ENCODE assay signal across 1 cellular context in the genomic region with DNA sequence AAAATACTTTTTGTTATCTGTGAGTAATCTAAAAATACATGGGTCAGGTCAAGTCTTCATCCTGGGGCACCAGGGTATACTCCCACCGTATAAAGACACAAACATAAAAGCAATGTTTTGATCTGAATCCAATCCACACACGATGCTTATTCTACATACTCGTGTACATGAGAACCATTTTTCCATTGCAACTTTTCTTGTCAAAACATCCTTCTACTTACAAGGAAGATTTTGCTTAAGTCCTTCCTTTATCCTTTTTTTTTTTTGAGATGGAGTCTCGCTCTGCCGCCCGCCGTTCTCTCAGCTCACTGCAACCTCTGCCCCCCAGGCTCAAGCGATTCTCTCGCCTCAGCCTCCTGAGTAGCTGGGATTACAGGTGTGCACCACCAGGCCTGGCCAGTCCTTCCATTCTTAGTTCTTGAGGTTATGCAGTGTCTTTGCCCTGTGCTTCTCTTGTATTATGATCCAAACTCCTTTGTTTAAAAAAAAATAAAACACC.
TF ChIP-seq lines count a peak whose summit lies in the region.

No MANE protein-coding gene starts in this region.

TF ChIP-seq in HepG2, 621 proteins besides CTCF, POLR2A, EP300 and RAD21:
- TF ChIP-seq, protein P1, sequence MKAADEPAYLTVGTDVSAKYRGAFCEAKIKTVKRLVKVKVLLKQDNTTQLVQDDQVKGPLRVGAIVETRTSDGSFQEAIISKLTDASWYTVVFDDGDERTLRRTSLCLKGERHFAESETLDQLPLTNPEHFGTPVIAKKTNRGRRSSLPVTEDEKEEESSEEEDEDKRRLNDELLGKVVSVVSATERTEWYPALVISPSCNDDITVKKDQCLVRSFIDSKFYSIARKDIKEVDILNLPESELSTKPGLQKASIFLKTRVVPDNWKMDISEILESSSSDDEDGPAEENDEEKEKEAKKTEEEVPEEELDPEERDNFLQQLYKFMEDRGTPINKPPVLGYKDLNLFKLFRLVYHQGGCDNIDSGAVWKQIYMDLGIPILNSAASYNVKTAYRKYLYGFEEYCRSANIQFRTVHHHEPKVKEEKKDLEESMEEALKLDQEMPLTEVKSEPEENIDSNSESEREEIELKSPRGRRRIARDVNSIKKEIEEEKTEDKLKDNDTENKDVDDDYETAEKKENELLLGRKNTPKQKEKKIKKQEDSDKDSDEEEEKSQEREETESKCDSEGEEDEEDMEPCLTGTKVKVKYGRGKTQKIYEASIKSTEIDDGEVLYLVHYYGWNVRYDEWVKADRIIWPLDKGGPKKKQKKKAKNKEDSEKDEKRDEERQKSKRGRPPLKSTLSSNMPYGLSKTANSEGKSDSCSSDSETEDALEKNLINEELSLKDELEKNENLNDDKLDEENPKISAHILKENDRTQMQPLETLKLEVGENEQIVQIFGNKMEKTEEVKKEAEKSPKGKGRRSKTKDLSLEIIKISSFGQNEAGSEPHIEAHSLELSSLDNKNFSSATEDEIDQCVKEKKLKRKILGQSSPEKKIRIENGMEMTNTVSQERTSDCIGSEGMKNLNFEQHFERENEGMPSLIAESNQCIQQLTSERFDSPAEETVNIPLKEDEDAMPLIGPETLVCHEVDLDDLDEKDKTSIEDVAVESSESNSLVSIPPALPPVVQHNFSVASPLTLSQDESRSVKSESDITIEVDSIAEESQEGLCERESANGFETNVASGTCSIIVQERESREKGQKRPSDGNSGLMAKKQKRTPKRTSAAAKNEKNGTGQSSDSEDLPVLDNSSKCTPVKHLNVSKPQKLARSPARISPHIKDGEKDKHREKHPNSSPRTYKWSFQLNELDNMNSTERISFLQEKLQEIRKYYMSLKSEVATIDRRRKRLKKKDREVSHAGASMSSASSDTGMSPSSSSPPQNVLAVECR (CRISPR knock-in tag; IDR thresholded peaks at IDR 0.05; ENCODE audit: borderline replicate concordance), result no peak
- TF ChIP-seq, protein P2, sequence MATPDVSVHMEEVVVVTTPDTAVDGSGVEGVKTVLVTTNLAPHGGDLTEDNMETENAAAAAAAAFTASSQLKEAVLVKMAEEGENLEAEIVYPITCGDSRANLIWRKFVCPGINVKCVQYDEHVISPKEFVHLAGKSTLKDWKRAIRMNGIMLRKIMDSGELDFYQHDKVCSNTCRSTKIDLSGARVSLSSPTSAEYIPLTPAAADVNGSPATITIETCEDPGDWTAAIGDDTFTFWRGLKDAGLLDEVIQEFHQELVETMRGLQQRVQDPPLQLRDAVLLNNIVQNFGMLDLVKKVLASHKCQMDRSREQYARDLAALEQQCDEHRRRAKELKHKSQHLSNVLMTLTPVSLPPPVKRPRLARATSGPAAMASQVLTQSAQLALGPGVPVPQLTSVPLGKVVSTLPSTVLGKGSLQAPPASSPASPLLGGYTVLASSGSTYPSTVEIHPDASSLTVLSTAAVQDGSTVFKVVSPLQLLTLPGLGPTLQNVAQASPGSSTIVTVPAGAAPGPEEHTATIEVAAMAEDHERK (CRISPR knock-in tag; IDR thresholded peaks at IDR 0.05; ENCODE audit: low read depth), result no peak
- TF ChIP-seq, protein P3, sequence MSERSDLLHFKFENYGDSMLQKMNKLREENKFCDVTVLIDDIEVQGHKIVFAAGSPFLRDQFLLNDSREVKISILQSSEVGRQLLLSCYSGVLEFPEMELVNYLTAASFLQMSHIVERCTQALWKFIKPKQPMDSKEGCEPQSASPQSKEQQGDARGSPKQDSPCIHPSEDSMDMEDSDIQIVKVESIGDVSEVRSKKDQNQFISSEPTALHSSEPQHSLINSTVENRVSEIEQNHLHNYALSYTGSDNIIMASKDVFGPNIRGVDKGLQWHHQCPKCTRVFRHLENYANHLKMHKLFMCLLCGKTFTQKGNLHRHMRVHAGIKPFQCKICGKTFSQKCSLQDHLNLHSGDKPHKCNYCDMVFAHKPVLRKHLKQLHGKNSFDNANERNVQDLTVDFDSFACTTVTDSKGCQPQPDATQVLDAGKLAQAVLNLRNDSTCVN (CRISPR knock-in tag; IDR thresholded peaks at IDR 0.05; ENCODE audit: borderline replicate concordance), result no peak
- TF ChIP-seq RBFOX2 (IDR thresholded peaks at IDR 0.05; ENCODE audit: low read depth, low read length) (peak; percentile 12), AHR (CRISPR knock-in tag; IDR thresholded peaks at IDR 0.05) (no peak)
- TF ChIP-seq, protein P4, sequence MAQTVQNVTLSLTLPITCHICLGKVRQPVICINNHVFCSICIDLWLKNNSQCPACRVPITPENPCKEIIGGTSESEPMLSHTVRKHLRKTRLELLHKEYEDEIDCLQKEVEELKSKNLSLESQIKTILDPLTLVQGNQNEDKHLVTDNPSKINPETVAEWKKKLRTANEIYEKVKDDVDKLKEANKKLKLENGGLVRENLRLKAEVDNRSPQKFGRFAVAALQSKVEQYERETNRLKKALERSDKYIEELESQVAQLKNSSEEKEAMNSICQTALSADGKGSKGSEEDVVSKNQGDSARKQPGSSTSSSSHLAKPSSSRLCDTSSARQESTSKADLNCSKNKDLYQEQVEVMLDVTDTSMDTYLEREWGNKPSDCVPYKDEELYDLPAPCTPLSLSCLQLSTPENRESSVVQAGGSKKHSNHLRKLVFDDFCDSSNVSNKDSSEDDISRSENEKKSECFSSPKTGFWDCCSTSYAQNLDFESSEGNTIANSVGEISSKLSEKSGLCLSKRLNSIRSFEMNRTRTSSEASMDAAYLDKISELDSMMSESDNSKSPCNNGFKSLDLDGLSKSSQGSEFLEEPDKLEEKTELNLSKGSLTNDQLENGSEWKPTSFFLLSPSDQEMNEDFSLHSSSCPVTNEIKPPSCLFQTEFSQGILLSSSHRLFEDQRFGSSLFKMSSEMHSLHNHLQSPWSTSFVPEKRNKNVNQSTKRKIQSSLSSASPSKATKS (CRISPR knock-in tag; IDR thresholded peaks at IDR 0.05), result no peak
